In the genomic region with DNA sequence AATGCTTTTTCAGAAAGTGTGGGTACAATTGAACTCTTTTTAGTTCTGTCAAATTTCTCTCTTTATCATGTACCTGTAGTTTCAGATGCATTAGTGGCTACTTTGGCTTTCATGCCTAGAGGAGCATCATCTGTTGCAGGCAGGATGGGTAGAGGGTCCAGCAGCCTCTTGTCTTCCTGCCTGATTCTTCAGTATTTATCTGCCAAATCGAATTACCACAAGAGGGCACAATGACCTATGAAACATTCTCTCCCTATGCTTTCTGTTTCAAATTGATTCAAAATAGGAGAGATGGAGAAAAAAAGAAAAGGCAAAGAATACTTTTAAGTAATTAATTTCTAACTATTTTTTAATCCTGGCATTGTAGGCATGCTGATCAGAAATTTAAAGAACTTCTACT, we compare ENCODE assay signal across 8 cellular contexts.
A peak's percentile ranks its signal among the peaks of the same experiment; 100 is the strongest.
DNase-seq lines count a peak whose midpoint lies in the region; ATAC-seq, FAIRE-seq and TF ChIP-seq lines count a peak whose summit lies in the region.

No MANE protein-coding gene starts in this region.

- no peaks in the 10 kb centered on the region for H3K23me2 ChIP-seq in H1 (ENCODE audit: low read depth, low read length)

- no peaks in the 10 kb centered on the region for H4K20me1 ChIP-seq in H1 (replicated peaks in 1 of 2; ENCODE audit: control insufficient read depth in 1 of 2, insufficient read depth in 2 of 2, low read length in 2 of 2)

- CTCF ChIA-PET in H1 (lab: Charles Lee; ENCODE audit: partially characterized antibody): interaction anchor here (0.7 to 1.3 kb wide), 4 partner anchors 8 to 818 kb away, joined by 3 to 4 read pairs (median 3); no protein-coding TSS in a partner anchor

- no peak overlapping the region for H3K23ac ChIP-seq in H1 (ENCODE audit: insufficient read length)

- H3K36me3 ChIP-seq in H1 (ENCODE audit: control insufficient read depth in 2 of 4, insufficient read depth in 4 of 4, low read length in 3 of 4): no peaks in the 10 kb centered on the region

- H3K79me1 ChIP-seq in H1 (ENCODE audit: low read depth, low read length): no peaks in the 10 kb centered on the region

- 42% methylated on average over 1 of the region's 1 CpG; no CpG with 5 or more reads in 1 of the 2 experiments for WGBS in H1 (ENCODE audit: extremely low coverage in 1 of 2, insufficient coverage in 1 of 2, insufficient read length in 1 of 2, insufficient replicate concordance in 2 of 2, low coverage in 1 of 2, low lambda C conversion rate in 2 of 2, missing lambda C conversion rate in 1 of 2), 2 experiments

- H3K4me3 ChIP-seq in H1 (ENCODE audit: extremely low read depth in 1 of 4, insufficient read depth in 2 of 4, low read depth in 3 of 4, low read length in 4 of 4) (no peak overlapping the region), retinal pigment epithelial cell (ENCODE audit: low read length) (no peak overlapping the region)

- POLR2A ChIA-PET in H1 (lab: Charles Lee; ENCODE audit: partially characterized antibody): no interaction called here

- no peak overlapping the region for H2AFZ ChIP-seq in H1 (ENCODE audit: low read length)

- H4K91ac ChIP-seq in H1 (replicated peaks; ENCODE audit: insufficient read length, low read length): no peak overlapping the region

- no peak overlapping the region for H2BK12ac ChIP-seq in H1 (ENCODE audit: low read depth, low read length)

- H3K9ac ChIP-seq in H1 (replicated peaks in 1 of 4; ENCODE audit: extremely low read depth in 1 of 4, low read depth in 3 of 4, low read length in 3 of 4): no peak overlapping the region

- peak; percentile 65 for FAIRE-seq in A204.1 (lab: Jason Lieb, UNC)
- peak; percentile 41 for FAIRE-seq in GM18507 (lab: Jason Lieb, UNC)
- FAIRE-seq in H1 (lab: Jason Lieb, UNC): no peak

- peak; percentile 69 to 70 for TF ChIP-seq RAD21 in H1 (IDR thresholded peaks at IDR 0.05 in 1 of 2, conservative IDR thresholded peaks at IDR 0.05 in 1 of 2; ENCODE audit: low read depth in 2 of 2, low read length in 2 of 2)

- H2BK20ac ChIP-seq in H1 (ENCODE audit: low read length): no peak overlapping the region

- TF ChIP-seq CTCF in H1 (IDR thresholded peaks at IDR 0.05; ENCODE audit: control extremely low read depth in 1 of 3, insufficient read depth in 1 of 3, low read depth in 1 of 3, low read length in 3 of 3) (peak in 2 of 3 experiments; percentile 40 to 49; a peak in 2 of 4 replicates), retinal pigment epithelial cell (conservative IDR thresholded peaks at IDR 0.05; ENCODE audit: low read depth, low read length) (peak; percentile 62), omental fat pad (IDR thresholded peaks at IDR 0.05) (no peak)

- DNase-seq in GM18507 (ENCODE audit: extremely low spot score, insufficient read length, low read depth) (peak; percentile 1), NCI-H2227 (lab: John Stamatoyannopoulos, UW; ENCODE audit: unreplicated experiment) (peak; percentile 49), H1 (ENCODE audit: low read depth in 1 of 2, low spot score in 2 of 2) (no peak), retinal pigment epithelial cell (ENCODE audit: low read depth) (no peak), omental fat pad (ENCODE audit: low spot score) (no peak)
- no peak for DNase-seq in stimulated activated CD4-positive, alpha-beta T cell treated with anti-CD3 and anti-CD28 coated beads, Interleukin-15, amount 100 ng/mL, for 24 hours

- H4K8ac ChIP-seq in H1 (ENCODE audit: extremely low read depth, insufficient read depth, low read length): no peak overlapping the region

- peaks cover 0 to 3% of the 10 kb centered on the region in 2 experiments; a peak in 1 of 4 replicates for H3K9me3 ChIP-seq in H1 (ENCODE audit: insufficient read depth in 2 of 2, low read depth in 1 of 2, low read length in 1 of 2)

- no peak overlapping the region for H2BK120ac ChIP-seq in H1 (replicated peaks; ENCODE audit: low read depth, low read length)

- H3K14ac ChIP-seq in H1 (ENCODE audit: insufficient read length): no peak overlapping the region

- no peak overlapping the region for H2BK15ac ChIP-seq in H1 (ENCODE audit: low read length)

- no peak overlapping the region for H2AK5ac ChIP-seq in H1 (ENCODE audit: low read depth, low read length)

- no peak overlapping the region for H3K56ac ChIP-seq in H1 (replicated peaks; ENCODE audit: insufficient read length, low read depth, low read length)

- no peak overlapping the region for H4K5ac ChIP-seq in H1 (ENCODE audit: insufficient read length, low read depth, low read length)

- TF ChIP-seq POLR2A in H1 (IDR thresholded peaks at IDR 0.05; ENCODE audit: control extremely low read depth in 1 of 2, low read depth in 2 of 2, low read length in 2 of 2): no peak

- no peak overlapping the region for H3K4me2 ChIP-seq in H1 (ENCODE audit: insufficient read depth in 1 of 2, low read depth in 2 of 2, low read length in 2 of 2)

- H2BK5ac ChIP-seq in H1 (ENCODE audit: low read depth, low read length): no peak overlapping the region

- no peak overlapping the region for H3K4ac ChIP-seq in H1 (replicated peaks; ENCODE audit: insufficient read length, low read depth, low read length)

- no peak overlapping the region for H3K18ac ChIP-seq in H1 (ENCODE audit: extremely low read depth, low read length)

- H3K79me2 ChIP-seq in H1 (ENCODE audit: control insufficient read depth in 1 of 2, insufficient read depth in 2 of 2, low read length in 2 of 2): no peaks in the 10 kb centered on the region

- ATAC-seq in HG02981 (IDR thresholded peaks at IDR 0.05; ENCODE audit: unreplicated experiment) (peak; percentile 73), omental fat pad (ENCODE audit: low FRiP score) (no peak)

- no peak for TF ChIP-seq EP300 in H1 (IDR thresholded peaks at IDR 0.05; ENCODE audit: borderline replicate concordance in 1 of 2, low read depth in 2 of 2, low read length in 2 of 2)

- H3K27me3 ChIP-seq in H1 (replicated peaks in 1 of 4; ENCODE audit: control insufficient read depth in 3 of 4, extremely low read depth in 1 of 4, insufficient read depth in 3 of 4, low read length in 3 of 4): no peaks in the 10 kb centered on the region

- no peaks in the 10 kb centered on the region for H3K4me1 ChIP-seq in H1 (replicated peaks in 1 of 4; ENCODE audit: control insufficient read depth in 3 of 4, insufficient read depth in 4 of 4, low read length in 3 of 4)

- H3K27ac ChIP-seq in H1 (ENCODE audit: low read depth, low read length): no peak overlapping the region

TF ChIP-seq in H1, 55 proteins besides CTCF, POLR2A, EP300 and RAD21:
- TF ChIP-seq CREB1 (IDR thresholded peaks at IDR 0.05) (no peak), RFX5 (IDR thresholded peaks at IDR 0.05; ENCODE audit: borderline replicate concordance, low read depth, low read length) (peak; percentile 71)

Comparison
In these comparisons a context has a peak if more than half of its experiments do, and no peak if none do; other contexts are left out.
1. DNase-seq: peak in GM18507 (single experiment) and NCI-H2227 (single experiment); none in H1 (0 of 2), retinal pigment epithelial cell (single experiment), omental fat pad (single experiment) and stimulated activated CD4-positive, alpha-beta T cell treated with anti-CD3 and anti-CD28 coated beads, Interleukin-15, amount 100 ng/mL, for 24 hours (single experiment).
2. CTCF ChIP-seq: peak in H1 (2 of 3) and retinal pigment epithelial cell (single experiment); none in omental fat pad (0 of 3).